25 cellular contexts compared by ENCODE assay signal in the genomic region with DNA sequence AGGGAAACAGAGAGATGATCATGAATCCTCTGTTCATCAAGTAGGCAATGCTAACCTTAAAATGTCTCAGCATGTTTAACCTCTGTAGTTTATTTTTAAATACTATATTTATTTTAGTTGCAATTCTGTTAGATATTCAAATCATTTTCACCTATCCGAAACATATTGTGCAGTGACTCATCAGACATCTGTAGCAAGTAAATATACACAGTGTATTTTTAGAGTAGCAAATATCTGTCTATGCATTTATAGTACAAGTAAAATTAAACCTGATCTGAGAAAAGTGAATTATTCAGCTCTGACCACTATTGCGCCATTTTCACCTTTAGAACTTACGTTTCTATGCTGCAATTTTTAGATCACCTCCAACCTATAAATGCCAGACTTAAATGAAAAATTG. TPM values are rescaled to one million over a fixed set of nuclear protein-coding genes. Genes with fewer than 3 reads are reported as not detected.
"Had no signal": no experiment of that assay in that cellular context is flagged by ENCODE, and none has a peak within 500 bp of the region (broad histone marks: within the 10 kb centered on the region; RNA-seq: fewer than 3 reads in every experiment).

No MANE protein-coding gene starts in this region.

- DNase-seq: Karpas-422; KG1; MG63; NCI-H1092; NCI-H1105 treated with DMSO at 0.1 percent for 48 hours; NCI-H1417 treated with DMSO at 0.1 percent for 48 hours; NCI-H146; NCI-H1694 treated with DMSO at 0.1 percent for 48 hours; NCI-H1930; NCI-H2081; NCI-H2107; NCI-H2227 treated with DMSO at 0.1 percent for 48 hours; NCI-H524; NCI-H526 treated with DMSO at 0.1 percent for 48 hours; NCI-H748 treated with DMSO at 0.1 percent for 48 hours; NK-92 treated with Interleukin-12 subunit alpha and Interleukin-12 subunit beta, amount 100 ng/mL, for 24 hours; PC-3; SHP77; SK-N-SH; SW 1271; T-cell had no signal

- H3K9me3 ChIP-seq: MG63, SK-N-SH had no signal

- H3K27ac ChIP-seq: RWPE1 had no signal

- ATAC-seq: Panc1, PC-3, T-cell had no signal

- H3K9ac ChIP-seq: SK-N-SH had no signal

- H3K27me3 ChIP-seq: MG63 had no signal

- H3K36me3 ChIP-seq: MG63 had no signal

- H3K4me2 ChIP-seq: SK-N-SH had no signal

- H3K4me3 ChIP-seq: MG63 had no signal

RNA-seq across cellular contexts. Expression of gene TUSC1, which starts 24.3 kb away (rescaled TPM):
- total RNA-seq: OCI-LY7, SK-MEL-5 had no signal
